5 cellular contexts compared by ENCODE assay signal in genomic region chr4:6332669-6333050, GRCh38.
"Had no signal": no experiment of that assay in that cellular context is flagged by ENCODE, and none has a peak within 500 bp of the region (broad histone marks: within the 10 kb centered on the region; RNA-seq: fewer than 3 reads in every experiment).

No MANE protein-coding gene starts in this region.

- H3K9ac ChIP-seq: KMS-11 had no signal

- H3K4me2 ChIP-seq: KMS-11 had no signal

- FAIRE-seq: HTR-8/SVneo had no signal

- DNase-seq: KBM-7, KG1 had no signal

- H3K27ac ChIP-seq: HL-60, KMS-11 had no signal
